In the genomic region with DNA sequence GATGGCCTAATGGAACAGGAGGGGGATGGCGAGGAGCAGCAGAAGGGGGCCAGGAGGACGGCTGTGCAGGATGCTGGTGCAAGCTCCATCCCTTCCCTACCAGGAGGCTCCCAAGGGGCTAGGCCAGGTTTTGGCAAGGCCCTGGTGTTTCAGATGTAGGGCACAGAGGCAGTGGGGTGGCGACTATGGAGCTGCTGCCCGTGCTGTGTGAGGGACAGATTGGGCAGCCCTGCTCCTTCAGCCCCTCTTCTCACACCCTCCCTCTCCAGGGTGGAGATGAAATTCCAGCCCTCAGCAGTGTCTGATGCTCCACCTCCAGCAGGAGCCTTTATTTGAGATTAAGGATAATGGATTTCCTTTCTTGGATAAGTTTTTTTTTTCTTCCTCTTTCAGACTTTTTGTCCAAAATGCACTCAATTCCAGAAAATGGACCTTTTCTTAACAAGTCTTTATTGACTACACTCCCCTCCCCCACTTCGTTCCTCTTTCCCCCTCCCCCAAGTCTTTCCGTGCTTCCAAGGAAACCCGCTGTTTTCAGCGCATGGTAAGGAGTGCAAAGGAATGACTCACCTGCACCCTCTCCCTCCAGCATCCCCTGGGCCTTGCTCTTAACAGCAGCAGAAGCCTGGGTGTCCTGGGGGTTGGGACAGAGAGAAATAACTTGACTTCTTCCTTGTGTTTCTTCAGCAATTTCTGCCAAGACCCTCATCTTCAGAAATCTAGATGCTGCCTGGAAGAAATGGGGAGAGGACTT, we compare ENCODE assay signal across 13 cellular contexts.
DNase-seq lines count a peak whose midpoint lies in the region; ATAC-seq and TF ChIP-seq lines count a peak whose summit lies in the region.
"Had no signal": no experiment of that assay in that cellular context is flagged by ENCODE, and none has a peak within 500 bp of the region (broad histone marks: within the 10 kb centered on the region; RNA-seq: fewer than 3 reads in every experiment).

No MANE protein-coding gene starts in this region.

- no peaks in the 10 kb centered on the region for H3K9me3 Mint-ChIP-seq in neural crest cell
- no peaks in the 10 kb centered on the region for H3K9me3 Mint-ChIP-seq in CD8-positive, alpha-beta memory T cell
- H3K9me3 Mint-ChIP-seq: stimulated activated naive B cell treated with anti-CD40 and anti-IgM and Interleukin-4, amounts not matched to agents 10 μg/mL and 1 μg/mL and 100 μg/mL, for 72 hours had no signal

- peaks cover 2% of the 10 kb centered on the region for H3K36me3 Mint-ChIP-seq in neural crest cell (ENCODE audit: low read depth)
- peaks cover 4 to 24% (median 5%) of the 10 kb centered on the region in 3 donors for H3K36me3 Mint-ChIP-seq in CD8-positive, alpha-beta memory T cell

- H3K4me3 Mint-ChIP-seq in neural crest cell, result peak overlapping the region; percentile 66
- H3K4me3 Mint-ChIP-seq in CD8-positive, alpha-beta memory T cell, result peak overlapping the region in 1 of 7 donors; percentile 73
- H3K4me3 Mint-ChIP-seq: stimulated activated naive B cell treated with anti-CD40 and anti-IgM and Interleukin-4, amounts not matched to agents 10 μg/mL and 1 μg/mL and 100 μg/mL, for 72 hours had no signal

- H3K79me2 ChIP-seq in fibroblast of lung (ENCODE audit: control insufficient read depth, insufficient read depth, low read length), result no peaks in the 10 kb centered on the region

- H2AFZ ChIP-seq in fibroblast of lung (ENCODE audit: low read length), result no peak overlapping the region

- DNase-seq in ELR (ENCODE audit: low read depth) (peak; percentile 71), NCI-H226 (peak; percentile 70), fibroblast of lung (ENCODE audit: low read depth in 2 of 2) (peak; percentile 31 to 84), neural crest cell (ENCODE audit: low read depth, low spot score) (no peak), GOT3 (lab: John Stamatoyannopoulos, UW) (no peak), NCI-H446 treated with DMSO at 0.1 percent for 48 hours (lab: John Stamatoyannopoulos, UW) (no peak), lower lobe of right lung (no peak)
- DNase-seq in CD8-positive, alpha-beta memory T cell, result no peak
- DNase-seq: NCI-H2107; stimulated activated CD4-positive, alpha-beta T cell treated with anti-CD3 and anti-CD28 coated beads, Interleukin-4, amount 100 ng/mL, for 4 hours; stimulated activated naive B cell treated with anti-CD40 and anti-IgM and Interleukin-4, amounts not matched to agents 10 μg/mL and 1 μg/mL and 100 μg/mL, for 72 hours had no signal

- no peak overlapping the region for H3K4me2 ChIP-seq in fibroblast of lung (ENCODE audit: extremely low read depth, insufficient read depth, low read length)

- CTCF ChIA-PET in CD8-positive, alpha-beta memory T cell (lab: Charles Lee), result interaction anchor here (1.2 to 1.9 kb wide), 2 partner anchors 22 to 52 kb away, joined by 3 to 5 read pairs; no protein-coding TSS in a partner anchor

- no peak for ATAC-seq in lower lobe of right lung
- ATAC-seq: stimulated activated naive B cell treated with anti-CD40 and anti-IgM and Interleukin-4, amounts not matched to agents 10 μg/mL and 1 μg/mL and 100 μg/mL, for 72 hours had no signal

- H3K27me3 Mint-ChIP-seq in neural crest cell (ENCODE audit: low read depth), result no peaks in the 10 kb centered on the region
- H3K27me3 Mint-ChIP-seq in CD8-positive, alpha-beta memory T cell, result no peaks in the 10 kb centered on the region
- H3K27me3 Mint-ChIP-seq: stimulated activated naive B cell treated with anti-CD40 and anti-IgM and Interleukin-4, amounts not matched to agents 10 μg/mL and 1 μg/mL and 100 μg/mL, for 72 hours had no signal

- H3K27ac ChIP-seq in fibroblast of lung (ENCODE audit: insufficient read depth, low read length), result no peak overlapping the region
- no peak overlapping the region for H3K27ac ChIP-seq in CD8-positive, alpha-beta memory T cell (ENCODE audit: low read depth, low read length)
- no peak overlapping the region for H3K27ac ChIP-seq in lower lobe of right lung
- H3K27ac ChIP-seq: C4-2B, SJSA1 had no signal

- H3K36me3 ChIP-seq in fibroblast of lung (ENCODE audit: control insufficient read depth, insufficient read depth, low read length), result no peaks in the 10 kb centered on the region
- no peaks in the 10 kb centered on the region for H3K36me3 ChIP-seq in CD8-positive, alpha-beta memory T cell (ENCODE audit: insufficient read depth, low read length)
- H3K36me3 ChIP-seq in lower lobe of right lung, result no peaks in the 10 kb centered on the region

- peak overlapping the region; percentile 95 for H3K27ac Mint-ChIP-seq in neural crest cell (ENCODE audit: unreplicated experiment)
- peak overlapping the region in 3 of 8 donors; percentile 16 to 64 (median 32) for H3K27ac Mint-ChIP-seq in CD8-positive, alpha-beta memory T cell
- H3K27ac Mint-ChIP-seq: stimulated activated naive B cell treated with anti-CD40 and anti-IgM and Interleukin-4, amounts not matched to agents 10 μg/mL and 1 μg/mL and 100 μg/mL, for 72 hours had no signal

- intact Hi-C loops in lower lobe of right lung (cut with DNase I), result no loop called here

- H3K27me3 ChIP-seq in fibroblast of lung (ENCODE audit: control insufficient read depth, insufficient read depth, low read length), result no peaks in the 10 kb centered on the region
- no peaks in the 10 kb centered on the region for H3K27me3 ChIP-seq in CD8-positive, alpha-beta memory T cell (ENCODE audit: insufficient read depth, low read length, poor library complexity, severe bottlenecking)
- H3K27me3 ChIP-seq in lower lobe of right lung (ENCODE audit: low read depth), result no peaks in the 10 kb centered on the region
- H3K27me3 ChIP-seq: SJSA1 had no signal

- no peaks in the 10 kb centered on the region for H3K4me1 ChIP-seq in fibroblast of lung (ENCODE audit: control insufficient read depth, extremely low read depth, insufficient read depth, low read length)
- H3K4me1 ChIP-seq in CD8-positive, alpha-beta memory T cell (ENCODE audit: insufficient read depth, low read length), result no peaks in the 10 kb centered on the region
- H3K4me1 ChIP-seq in lower lobe of right lung, result no peaks in the 10 kb centered on the region

- H3K4me3 ChIP-seq in fibroblast of lung (replicated peaks in 1 of 4; ENCODE audit: control extremely low read depth in 1 of 4, insufficient read depth in 1 of 4, low read depth in 3 of 4, low read length in 4 of 4), result no peak overlapping the region
- no peak overlapping the region for H3K4me3 ChIP-seq in CD8-positive, alpha-beta memory T cell (ENCODE audit: low read length)
- no peak overlapping the region for H3K4me3 ChIP-seq in lower lobe of right lung
- H3K4me3 ChIP-seq: SJSA1 had no signal

- no peak overlapping the region for H3K9ac ChIP-seq in fibroblast of lung (ENCODE audit: insufficient read depth, low read length)

- peaks cover 25% of the 10 kb centered on the region for H3K4me1 Mint-ChIP-seq in neural crest cell
- H3K4me1 Mint-ChIP-seq in CD8-positive, alpha-beta memory T cell, result peaks cover 13 to 22% (median 20%) of the 10 kb centered on the region in 3 donors

- H3K9me3 ChIP-seq in fibroblast of lung (ENCODE audit: control insufficient read depth, insufficient read depth, low read depth, low read length) (no peaks in the 10 kb centered on the region), lower lobe of right lung (no peaks in the 10 kb centered on the region)
- no peaks in the 10 kb centered on the region for H3K9me3 ChIP-seq in CD8-positive, alpha-beta memory T cell (ENCODE audit: low read length)
- H3K9me3 ChIP-seq: SJSA1 had no signal

- TF ChIP-seq CTCF in fibroblast of lung (conservative IDR thresholded peaks at IDR 0.05 in 1 of 2, IDR thresholded peaks at IDR 0.05 in 1 of 2; ENCODE audit: low read depth in 1 of 2, low read length in 2 of 2) (no peak), neural crest cell (conservative IDR thresholded peaks at IDR 0.05) (no peak), lower lobe of right lung (IDR thresholded peaks at IDR 0.05) (no peak)

- POLR2A ChIA-PET in CD8-positive, alpha-beta memory T cell (lab: Charles Lee), result interaction anchor here (0.6 kb wide), 1 partner anchor 9 kb away, joined by 7 read pairs; no protein-coding TSS in a partner anchor

- H4K20me1 ChIP-seq in fibroblast of lung (ENCODE audit: control insufficient read depth, extremely low read depth, insufficient read depth, low read length), result no peaks in the 10 kb centered on the region

Comparison
In these comparisons a context has a peak if more than half of its experiments do, and no peak if none do; other contexts are left out.
1. DNase-seq: peak in ELR (single experiment), NCI-H226 (single experiment) and fibroblast of lung (2 of 2); none in neural crest cell (single experiment), GOT3 (single experiment), NCI-H446 treated with DMSO at 0.1 percent for 48 hours (single experiment), CD8-positive, alpha-beta memory T cell (0 of 5) and lower lobe of right lung (single experiment).